ENCODE assay signal across 1 cellular context in genomic region chr20:39009348-39009747, GRCh38.
TF ChIP-seq lines count a peak whose summit lies in the region.

No MANE protein-coding gene starts in this region.

TF ChIP-seq in HepG2, 621 proteins besides CTCF, POLR2A, EP300 and RAD21 (continued from another document):
- TF ChIP-seq ZNF770 (CRISPR knock-in tag; IDR thresholded peaks at IDR 0.05) (no peak), ZMYM3 (CRISPR knock-in tag; IDR thresholded peaks at IDR 0.05) (no peak), ZBTB14 (CRISPR knock-in tag; IDR thresholded peaks at IDR 0.05) (no peak), PAF1 (CRISPR knock-in tag; IDR thresholded peaks at IDR 0.05) (no peak), ONECUT2 (CRISPR knock-in tag; IDR thresholded peaks at IDR 0.05) (no peak), TBP (CRISPR knock-in tag; IDR thresholded peaks at IDR 0.05) (no peak), ZNF530 (CRISPR knock-in tag; IDR thresholded peaks at IDR 0.05; ENCODE audit: low read depth) (no peak), ZFP82 (CRISPR knock-in tag; IDR thresholded peaks at IDR 0.05; ENCODE audit: borderline replicate concordance) (no peak), GMEB1 (CRISPR knock-in tag; IDR thresholded peaks at IDR 0.05; ENCODE audit: borderline replicate concordance) (no peak)
